In genomic region chrX:101334310-101334709, GRCh38 we compare ENCODE assay signal across 13 cellular contexts. TPM values are rescaled to one million over a fixed set of nuclear protein-coding genes. Genes with fewer than 3 reads are reported as not detected.
DNase-seq lines count a peak whose midpoint lies in the region; ATAC-seq and TF ChIP-seq lines count a peak whose summit lies in the region.
"Not testable (repeated sequence)": the region's sequence is repeated elsewhere in the genome, so short reads cannot be mapped to it uniquely, and the experiment has no call there.
"Had no signal": no experiment of that assay in that cellular context is flagged by ENCODE, and none has a peak within 500 bp of the region (broad histone marks: within the 10 kb centered on the region; RNA-seq: fewer than 3 reads in every experiment).

No MANE protein-coding gene starts in this region.

- not testable (repeated sequence) for H3K36me3 ChIP-seq in HEK293 (ENCODE audit: control insufficient read depth in 2 of 2, insufficient read depth in 1 of 2, low read length in 2 of 2)

- H3K9me3 ChIP-seq in HEK293 (ENCODE audit: control insufficient read depth, insufficient read depth, low read depth, low read length), result not testable (repeated sequence)

- not testable (repeated sequence) for H3K4me3 ChIP-seq in HEK293 (ENCODE audit: low read depth, low read length)

- H3K36me3 Mint-ChIP-seq in activated T-helper 1 cell treated with anti-CD3 and anti-CD28 coated beads, Interleukin-12 subunit alpha, Interleukin-12 subunit beta, Interleukin-2, Interleukin-4 antibody, amounts not matched to agents 30 ng/mL and 10 ng/mL and 1 ng/mL, durations not matched to agents 14 hours and 24 hours and 36 hours (ENCODE audit: low read depth), result not testable (repeated sequence)

- peaks cover 32% of the 10 kb centered on the region for H3K4me1 Mint-ChIP-seq in activated T-helper 1 cell treated with anti-CD3 and anti-CD28 coated beads, Interleukin-12 subunit alpha, Interleukin-12 subunit beta, Interleukin-2, Interleukin-4 antibody, amounts not matched to agents 30 ng/mL and 10 ng/mL and 1 ng/mL, durations not matched to agents 14 hours and 24 hours and 36 hours (ENCODE audit: low read depth)

- H3K27me3 Mint-ChIP-seq in activated T-helper 1 cell treated with anti-CD3 and anti-CD28 coated beads, Interleukin-12 subunit alpha, Interleukin-12 subunit beta, Interleukin-2, Interleukin-4 antibody, amounts not matched to agents 30 ng/mL and 10 ng/mL and 1 ng/mL, durations not matched to agents 14 hours and 24 hours and 36 hours (ENCODE audit: insufficient read depth), result not testable (repeated sequence)

- peak overlapping the region; percentile 23 for H3K27ac Mint-ChIP-seq in activated T-helper 1 cell treated with anti-CD3 and anti-CD28 coated beads, Interleukin-12 subunit alpha, Interleukin-12 subunit beta, Interleukin-2, Interleukin-4 antibody, amounts not matched to agents 30 ng/mL and 10 ng/mL and 1 ng/mL, durations not matched to agents 14 hours and 24 hours and 36 hours

- not testable (repeated sequence) for H3K27ac ChIP-seq in HEK293 (ENCODE audit: extremely low read depth, low read depth, low read length)

- not testable (repeated sequence) for DNase-seq in activated T-helper 1 cell treated with anti-CD3 and anti-CD28 coated beads, Interleukin-12 subunit alpha, Interleukin-12 subunit beta, Interleukin-2, Interleukin-4 antibody, amounts not matched to agents 30 ng/mL and 10 ng/mL and 1 ng/mL, durations not matched to agents 14 hours and 24 hours and 36 hours (ENCODE audit: low spot score)

- ATAC-seq in SK-N-SH treated with all-trans-retinoic acid at 6 μM for 48 hours, result not testable (repeated sequence)

- intact Hi-C loops in activated T-helper 1 cell treated with anti-CD3 and anti-CD28 coated beads, Interleukin-12 subunit alpha, Interleukin-12 subunit beta, Interleukin-2, Interleukin-4 antibody, amounts not matched to agents 30 ng/mL and 10 ng/mL and 1 ng/mL, durations not matched to agents 14 hours and 24 hours and 36 hours (cut with micrococcal nuclease), result loop anchor here (2.0 kb wide), 1 partner anchor 14 kb away; no protein-coding TSS in a partner anchor

- POLR2A ChIA-PET in HEK293 (lab: Yijun Ruan, JAX), result interaction anchor here (0.6 kb wide), 1 partner anchor 62 kb away, joined by 3 read pairs; no protein-coding TSS in a partner anchor

- not testable (repeated sequence) for H3K4me3 Mint-ChIP-seq in activated T-helper 1 cell treated with anti-CD3 and anti-CD28 coated beads, Interleukin-12 subunit alpha, Interleukin-12 subunit beta, Interleukin-2, Interleukin-4 antibody, amounts not matched to agents 30 ng/mL and 10 ng/mL and 1 ng/mL, durations not matched to agents 14 hours and 24 hours and 36 hours

- not testable (repeated sequence) for H3K9me3 Mint-ChIP-seq in activated T-helper 1 cell treated with anti-CD3 and anti-CD28 coated beads, Interleukin-12 subunit alpha, Interleukin-12 subunit beta, Interleukin-2, Interleukin-4 antibody, amounts not matched to agents 30 ng/mL and 10 ng/mL and 1 ng/mL, durations not matched to agents 14 hours and 24 hours and 36 hours

- H3K4me1 ChIP-seq in HEK293 (ENCODE audit: control insufficient read depth, insufficient read depth, low read length), result not testable (repeated sequence)

- TF ChIP-seq CTCF in HEK293 (tag by site-specific recombination; IDR thresholded peaks at IDR 0.05), result not testable (repeated sequence)

- CTCF ChIA-PET in HEK293 (lab: Yijun Ruan, JAX), result not testable (repeated sequence)

TF ChIP-seq in HEK293, 187 proteins besides CTCF, POLR2A, EP300 and RAD21:
- peak; percentile 80 for TF ChIP-seq ZNF146 (tag by site-specific recombination; IDR thresholded peaks at IDR 0.05)

TF ChIP-seq in SK-N-SH treated with all-trans-retinoic acid at 6 μM for 48 hours, 23 proteins besides CTCF, POLR2A, EP300 and RAD21:
- TF ChIP-seq ZNF8 (CRISPR knock-in tag; IDR thresholded peaks at IDR 0.05), result peak; percentile 85
TF ChIP-seq in SK-N-SH treated with all-trans-retinoic acid at 6 μM for 48 hours: peak in this region for 1; not testable (repeated sequence) for 22.

RNA-seq across cellular contexts. Expression of gene TIMM8A, which starts 14.2 kb away (rescaled TPM):
- total RNA-seq in activated T-helper 1 cell treated with anti-CD3 and anti-CD28 coated beads, Interleukin-12 subunit alpha, Interleukin-12 subunit beta, Interleukin-2, Interleukin-4 antibody, amounts not matched to agents 30 ng/mL and 10 ng/mL and 1 ng/mL, durations not matched to agents 14 hours and 24 hours and 36 hours, result 30.9 and 36.5 TPM in 2 replicates

RNA-seq across cellular contexts. Expression of gene TAF7L, which starts 43.2 kb away (rescaled TPM):
- total RNA-seq in activated T-helper 1 cell treated with anti-CD3 and anti-CD28 coated beads, Interleukin-12 subunit alpha, Interleukin-12 subunit beta, Interleukin-2, Interleukin-4 antibody, amounts not matched to agents 30 ng/mL and 10 ng/mL and 1 ng/mL, durations not matched to agents 14 hours and 24 hours and 36 hours, result 0.10 and 0.36 TPM in 2 replicates
- total RNA-seq: A172; B cell; Caco-2; Calu3; CD4-positive, alpha-beta memory T cell; CD4-positive, alpha-beta T cell; CD4-positive, CD25-positive, alpha-beta regulatory T cell; CD8-positive, alpha-beta memory T cell; CD8-positive, alpha-beta T cell had no signal

RNA-seq across cellular contexts. Expression of gene BTK, which starts 51.7 kb away (rescaled TPM):
- not detected in 2 replicates for total RNA-seq in activated T-helper 1 cell treated with anti-CD3 and anti-CD28 coated beads, Interleukin-12 subunit alpha, Interleukin-12 subunit beta, Interleukin-2, Interleukin-4 antibody, amounts not matched to agents 30 ng/mL and 10 ng/mL and 1 ng/mL, durations not matched to agents 14 hours and 24 hours and 36 hours
- total RNA-seq: A172, A673, Caco-2, Calu3 had no signal

RNA-seq across cellular contexts. Expression of gene RPL36A, which starts 56.5 kb away (rescaled TPM):
- 226 and 269 TPM in 2 replicates for total RNA-seq in activated T-helper 1 cell treated with anti-CD3 and anti-CD28 coated beads, Interleukin-12 subunit alpha, Interleukin-12 subunit beta, Interleukin-2, Interleukin-4 antibody, amounts not matched to agents 30 ng/mL and 10 ng/mL and 1 ng/mL, durations not matched to agents 14 hours and 24 hours and 36 hours
